Comparison of ENCODE assay signal across 17 cellular contexts in genomic region chr11:123549901-123550619, GRCh38.
DNase-seq lines count a peak whose midpoint lies in the region; ATAC-seq and TF ChIP-seq lines count a peak whose summit lies in the region.
"Had no signal": no experiment of that assay in that cellular context is flagged by ENCODE, and none has a peak within 500 bp of the region (broad histone marks: within the 10 kb centered on the region; RNA-seq: fewer than 3 reads in every experiment).

No MANE protein-coding gene starts in this region.

- H3K27me3 ChIP-seq in neutrophil = no peaks in the 10 kb centered on the region
- H3K27me3 ChIP-seq: upper lobe of left lung had no signal

- DNase-seq in T-helper 1 cell = no peak
- peak; percentile 61 for DNase-seq in KBM-7
- no peak for DNase-seq in NCI-H1417 (lab: John Stamatoyannopoulos, UW)
- DNase-seq: activated effector memory CD4-positive, alpha-beta T cell treated with Interleukin-2 at 50 U/mL for 16 hours; CD8-positive, alpha-beta memory T cell; foreskin keratinocyte; lower lobe of right lung; natural killer cell; NCI-H1092 treated with DMSO at 0.1 percent for 48 hours; NCI-H226; SK-N-SH; upper lobe of left lung had no signal

- peaks cover 11 to 15% of the 10 kb centered on the region in 2 experiments for H3K4me1 ChIP-seq in neutrophil (ENCODE audit: control insufficient read depth in 1 of 2, insufficient read depth in 1 of 2, low read depth in 1 of 2, low read length in 1 of 2)
- H3K4me1 ChIP-seq: foreskin keratinocyte, lower lobe of right lung, upper lobe of left lung had no signal

- H3K4me1 Mint-ChIP-seq in T-helper 1 cell treated with Interleukin-12 subunit alpha and Interleukin-12 subunit beta and Interleukin-4 antibody, amounts not matched to agents 30 μg/mL and 1 μg/mL, for 36 hours (ENCODE audit: low read depth) = peaks cover 22% of the 10 kb centered on the region
- H3K4me1 Mint-ChIP-seq in activated T-helper 17 cell treated with anti-CD3 and anti-CD28 coated beads, Interleukin-2, amount 50 U/mL, for 72 hours = peaks cover 16% of the 10 kb centered on the region
- H3K4me1 Mint-ChIP-seq: CD8-positive, alpha-beta memory T cell; natural killer cell had no signal

- in situ Hi-C loops in KBM-7 (cut with MboI; ENCODE audit: low pct_unique_long_range_greater_than_20kb, low sequenced_read_pairs) = no loop called here

- no peaks in the 10 kb centered on the region for H3K9me3 Mint-ChIP-seq in T-helper 1 cell treated with Interleukin-12 subunit alpha and Interleukin-12 subunit beta and Interleukin-4 antibody, amounts not matched to agents 30 μg/mL and 1 μg/mL, for 36 hours
- no peaks in the 10 kb centered on the region for H3K9me3 Mint-ChIP-seq in activated T-helper 17 cell treated with anti-CD3 and anti-CD28 coated beads, Interleukin-2, amount 50 U/mL, for 72 hours
- H3K9me3 Mint-ChIP-seq: CD8-positive, alpha-beta memory T cell; natural killer cell had no signal

- H3K27me3 Mint-ChIP-seq in T-helper 1 cell treated with Interleukin-12 subunit alpha and Interleukin-12 subunit beta and Interleukin-4 antibody, amounts not matched to agents 30 μg/mL and 1 μg/mL, for 36 hours (ENCODE audit: low read depth) = no peaks in the 10 kb centered on the region
- H3K27me3 Mint-ChIP-seq in activated T-helper 17 cell treated with anti-CD3 and anti-CD28 coated beads, Interleukin-2, amount 50 U/mL, for 72 hours = no peaks in the 10 kb centered on the region

- no peaks in the 10 kb centered on the region for H3K9me3 ChIP-seq in neutrophil
- H3K9me3 ChIP-seq: lower lobe of right lung, SK-N-SH, upper lobe of left lung had no signal

- no peak overlapping the region for H3K4me3 Mint-ChIP-seq in T-helper 1 cell treated with Interleukin-12 subunit alpha and Interleukin-12 subunit beta and Interleukin-4 antibody, amounts not matched to agents 30 μg/mL and 1 μg/mL, for 36 hours
- H3K4me3 Mint-ChIP-seq in activated T-helper 17 cell treated with anti-CD3 and anti-CD28 coated beads, Interleukin-2, amount 50 U/mL, for 72 hours = no peak overlapping the region
- H3K4me3 Mint-ChIP-seq: CD8-positive, alpha-beta memory T cell; natural killer cell had no signal

- H3K36me3 ChIP-seq in neutrophil = no peaks in the 10 kb centered on the region
- H3K36me3 ChIP-seq: lower lobe of right lung, upper lobe of left lung had no signal

- H3K27ac ChIP-seq in neutrophil = peak overlapping the region; percentile 37
- H3K27ac ChIP-seq: foreskin keratinocyte, lower lobe of right lung, upper lobe of left lung had no signal

- ATAC-seq in activated T-helper 17 cell treated with anti-CD3 and anti-CD28 coated beads, Interleukin-2, amount 50 U/mL, for 72 hours (replicated peaks) = peak; percentile 90
- no peak for ATAC-seq in GM21723 (IDR thresholded peaks at IDR 0.05; ENCODE audit: unreplicated experiment)
- no peak for ATAC-seq in GM19467 (IDR thresholded peaks at IDR 0.05; ENCODE audit: unreplicated experiment)
- ATAC-seq: foreskin keratinocyte, lower lobe of right lung, natural killer cell had no signal

- peaks cover 6% of the 10 kb centered on the region for H3K36me3 Mint-ChIP-seq in T-helper 1 cell treated with Interleukin-12 subunit alpha and Interleukin-12 subunit beta and Interleukin-4 antibody, amounts not matched to agents 30 μg/mL and 1 μg/mL, for 36 hours (ENCODE audit: low read depth)
- no peaks in the 10 kb centered on the region for H3K36me3 Mint-ChIP-seq in activated T-helper 17 cell treated with anti-CD3 and anti-CD28 coated beads, Interleukin-2, amount 50 U/mL, for 72 hours (ENCODE audit: low read depth)
- H3K36me3 Mint-ChIP-seq: CD8-positive, alpha-beta memory T cell; natural killer cell had no signal

- peak overlapping the region; percentile 1 for H3K27ac Mint-ChIP-seq in T-helper 1 cell treated with Interleukin-12 subunit alpha and Interleukin-12 subunit beta and Interleukin-4 antibody, amounts not matched to agents 30 μg/mL and 1 μg/mL, for 36 hours
- H3K27ac Mint-ChIP-seq in activated T-helper 17 cell treated with anti-CD3 and anti-CD28 coated beads, Interleukin-2, amount 50 U/mL, for 72 hours = no peak overlapping the region
- H3K27ac Mint-ChIP-seq: natural killer cell had no signal

- H3K4me3 ChIP-seq in neutrophil (ENCODE audit: low read depth in 1 of 2, low read length in 1 of 2) = no peak overlapping the region
- H3K4me3 ChIP-seq: lower lobe of right lung, upper lobe of left lung had no signal

- no peak for TF ChIP-seq CTCF in neutrophil (IDR thresholded peaks at IDR 0.05)
